Comparison of ENCODE assay signal across 10 cellular contexts in genomic region chr5:177432143-177432904, GRCh38. TPM values are rescaled to one million over a fixed set of nuclear protein-coding genes. Genes with fewer than 3 reads are reported as not detected.
DNase-seq lines count a peak whose midpoint lies in the region; ATAC-seq lines count a peak whose summit lies in the region.
"Had no signal": no experiment of that assay in that cellular context is flagged by ENCODE, and none has a peak within 500 bp of the region (broad histone marks: within the 10 kb centered on the region; RNA-seq: fewer than 3 reads in every experiment).

No MANE protein-coding gene starts in this region.

- H3K36me3 Mint-ChIP-seq in stimulated activated memory B cell treated with anti-CD40 and anti-IgM and Interleukin-4, amounts not matched to agents 10 μg/mL and 1 μg/mL and 100 μg/mL, for 72 hours: peaks cover 37% of the 10 kb centered on the region

- H3K27ac Mint-ChIP-seq in stimulated activated memory B cell treated with anti-CD40 and anti-IgM and Interleukin-4, amounts not matched to agents 10 μg/mL and 1 μg/mL and 100 μg/mL, for 72 hours: peak overlapping the region; percentile 71

- H3K9me3 Mint-ChIP-seq in stimulated activated memory B cell treated with anti-CD40 and anti-IgM and Interleukin-4, amounts not matched to agents 10 μg/mL and 1 μg/mL and 100 μg/mL, for 72 hours: no peaks in the 10 kb centered on the region

- peak; percentile 70 to 78 for DNase-seq in activated CD4-positive, alpha-beta T cell treated with anti-CD3 and anti-CD28 coated beads, Interleukin-2, amount 50 U/mL, for 48 hours
- DNase-seq in left cardiac atrium (no peak), SKM-1 treated with dmso at 0.1 percent for 144 hours (lab: John Stamatoyannopoulos, UW; ENCODE audit: unreplicated experiment) (no peak), pons (ENCODE audit: low spot score) (no peak), inferior parietal cortex (ENCODE audit: extremely low spot score) (no peak), NAMALWA (ENCODE audit: low spot score) (no peak)
- DNase-seq: cortex of kidney had no signal

- H3K4me1 Mint-ChIP-seq in stimulated activated memory B cell treated with anti-CD40 and anti-IgM and Interleukin-4, amounts not matched to agents 10 μg/mL and 1 μg/mL and 100 μg/mL, for 72 hours: peaks cover 69% of the 10 kb centered on the region

- H3K27me3 Mint-ChIP-seq in stimulated activated memory B cell treated with anti-CD40 and anti-IgM and Interleukin-4, amounts not matched to agents 10 μg/mL and 1 μg/mL and 100 μg/mL, for 72 hours: no peaks in the 10 kb centered on the region

- ATAC-seq in GM19372 (IDR thresholded peaks at IDR 0.05; ENCODE audit: low read depth, unreplicated experiment) (peak; percentile 31), left cardiac atrium (peak; percentile 24 to 79)
- ATAC-seq in stimulated activated memory B cell treated with anti-CD40 and anti-IgM and Interleukin-4, amounts not matched to agents 10 μg/mL and 1 μg/mL and 100 μg/mL, for 72 hours: no peak

- H3K4me3 Mint-ChIP-seq in stimulated activated memory B cell treated with anti-CD40 and anti-IgM and Interleukin-4, amounts not matched to agents 10 μg/mL and 1 μg/mL and 100 μg/mL, for 72 hours: peak overlapping the region; percentile 92

- intact Hi-C loops in left cardiac atrium (cut with DNase I): no loop called here

RNA-seq across cellular contexts. Expression of gene GRK6, which starts 5.8 kb away (rescaled TPM):
- 10 to 100 TPM; 14.6 to 20.1 TPM for total RNA-seq in left cardiac atrium

RNA-seq across cellular contexts. Expression of gene PRR7, which starts 14.3 kb away (rescaled TPM):
- total RNA-seq in left cardiac atrium: 1 to 10 TPM in 1 of 2 donors, under 1 TPM in 1; 0.59 to 1.6 TPM

RNA-seq across cellular contexts. Expression of gene F12, which starts 23.0 kb away (rescaled TPM):
- total RNA-seq in left cardiac atrium: under 1 TPM; 0.27 to 0.39 TPM
- total RNA-seq: urinary bladder had no signal

RNA-seq across cellular contexts. Expression of gene PFN3, which starts 31.9 kb away (rescaled TPM):
- total RNA-seq in left cardiac atrium: not detected
- total RNA-seq: urinary bladder had no signal

RNA-seq across cellular contexts. Expression of gene DBN1, which starts 41.1 kb away (rescaled TPM):
- 10 to 100 TPM; 30.2 to 55.1 TPM for total RNA-seq in left cardiac atrium

Comparison
In these comparisons a context has a peak if more than half of its experiments do, and no peak if none do; other contexts are left out.
1. DNase-seq: peak in activated CD4-positive, alpha-beta T cell treated with anti-CD3 and anti-CD28 coated beads, Interleukin-2, amount 50 U/mL, for 48 hours (2 of 2); none in left cardiac atrium (single experiment), SKM-1 treated with dmso at 0.1 percent for 144 hours (single experiment), pons (single experiment), inferior parietal cortex (single experiment) and NAMALWA (single experiment).